ENCODE assay signal across 3 cellular contexts in genomic region chr1:14973773-14974172, GRCh38.
A peak's percentile ranks its signal among the peaks of the same experiment; 100 is the strongest.
TF ChIP-seq lines count a peak whose summit lies in the region.

No MANE protein-coding gene starts in this region.

TF ChIP-seq in HepG2, 621 proteins besides CTCF, POLR2A, EP300 and RAD21:
- TF ChIP-seq ZNF264 (CRISPR knock-in tag; IDR thresholded peaks at IDR 0.05) (no peak), ZNF331 (CRISPR knock-in tag; IDR thresholded peaks at IDR 0.05) (peak; percentile 100), ELF3 (CRISPR knock-in tag; IDR thresholded peaks at IDR 0.05) (no peak)

TF ChIP-seq in H1, 55 proteins besides CTCF, POLR2A, EP300 and RAD21:
- no peak for TF ChIP-seq BRCA1 (IDR thresholded peaks at IDR 0.05; ENCODE audit: low read depth, low read length)
- TF ChIP-seq HDAC2 (IDR thresholded peaks at IDR 0.05; ENCODE audit: borderline replicate concordance in 1 of 2, low read depth in 2 of 2, low read length in 2 of 2) = no peak
- no peak for TF ChIP-seq SIN3A (conservative IDR thresholded peaks at IDR 0.05 in 1 of 2, IDR thresholded peaks at IDR 0.05 in 1 of 2; ENCODE audit: low read depth in 1 of 2, low read length in 2 of 2)
- no peak for TF ChIP-seq SP4 (IDR thresholded peaks at IDR 0.05; ENCODE audit: low read length)
- TF ChIP-seq POU5F1 (IDR thresholded peaks at IDR 0.05; ENCODE audit: low read depth, low read length) = no peak
- TF ChIP-seq PHF8 (conservative IDR thresholded peaks at IDR 0.05; ENCODE audit: low read depth, low read length) = no peak
- no peak for TF ChIP-seq SUZ12 (IDR thresholded peaks at IDR 0.05; ENCODE audit: low read length)
- TF ChIP-seq MAFK (IDR thresholded peaks at IDR 0.05; ENCODE audit: low read depth, low read length) = no peak
- no peak for TF ChIP-seq EGR1 (IDR thresholded peaks at IDR 0.05; ENCODE audit: borderline replicate concordance, low read depth, low read length)
- no peak for TF ChIP-seq MAX (IDR thresholded peaks at IDR 0.05)
- no peak for TF ChIP-seq RBBP5 (IDR thresholded peaks at IDR 0.05; ENCODE audit: borderline replicate concordance, low read depth, low read length)
- no peak for TF ChIP-seq SIRT6 (IDR thresholded peaks at IDR 0.05; ENCODE audit: low read length)
- TF ChIP-seq E2F6 (IDR thresholded peaks at IDR 0.05) = no peak
- no peak for TF ChIP-seq CEBPB (IDR thresholded peaks at IDR 0.05; ENCODE audit: low read depth, low read length)
- no peak for TF ChIP-seq TEAD4 (IDR thresholded peaks at IDR 0.05; ENCODE audit: low read depth, low read length)
- no peak for TF ChIP-seq HDAC6 (IDR thresholded peaks at IDR 0.05; ENCODE audit: low read depth, low read length)
- TF ChIP-seq ZNF274 (IDR thresholded peaks at IDR 0.05; ENCODE audit: borderline replicate concordance, extremely low read depth, low read length) = no peak
TF ChIP-seq in H1: peak in this region for 0.

TF ChIP-seq in SK-N-SH, 30 proteins besides CTCF, POLR2A, EP300 and RAD21:
- TF ChIP-seq TAF1 (IDR thresholded peaks at IDR 0.05; ENCODE audit: borderline replicate concordance, low read depth, low read length) (no peak), EZH2phosphoT487 (IDR thresholded peaks at IDR 0.05; ENCODE audit: borderline replicate concordance, low read depth) (no peak), GATA2 (CRISPR knock-in tag; IDR thresholded peaks at IDR 0.05) (no peak)
